ENCODE assay signal across 8 cellular contexts in genomic region chr6:27836783-27837635, GRCh38.
DNase-seq lines count a peak whose midpoint lies in the region; ATAC-seq and TF ChIP-seq lines count a peak whose summit lies in the region.

No MANE protein-coding gene starts in this region.

- H3K36me3 ChIP-seq in endodermal cell (ENCODE audit: control insufficient read depth, insufficient read depth, low read length) (no peaks in the 10 kb centered on the region), mesenchymal stem cell (ENCODE audit: control insufficient read depth in 1 of 2, insufficient read depth in 2 of 2, low read depth in 1 of 2, low read length in 2 of 2) (peaks cover 2 to 9% of the 10 kb centered on the region in 2 experiments)

- CTCF ChIA-PET in activated CD4-positive, alpha-beta T cell treated with anti-CD3 and anti-CD28 coated beads, Interleukin-2, amount 10 ng/mL, durations not matched to agents 7 days and 5 days (lab: Charles Lee) = interaction anchor here (0.6 to 3.3 kb wide), 17 partner anchors 9 to 710 kb away, joined by 3 to 45 read pairs (median 4); a partner anchor contains a TSS

- H3K9me3 ChIP-seq in endodermal cell (ENCODE audit: control insufficient read depth, low read length) = no peaks in the 10 kb centered on the region
- H3K9me3 ChIP-seq in mesenchymal stem cell (ENCODE audit: control insufficient read depth, low read length) = no peaks in the 10 kb centered on the region

- POLR2A ChIA-PET in activated CD4-positive, alpha-beta T cell treated with anti-CD3 and anti-CD28 coated beads, Interleukin-2, amount 10 ng/mL, durations not matched to agents 7 days and 5 days (lab: Charles Lee) = interaction anchor here (0.5 to 11.7 kb wide), 15 partner anchors 13 to 1680 kb away, joined by 3 to 553 read pairs (median 5); partner anchors contain the start of gene ZKSCAN3

- peaks cover 33% of the 10 kb centered on the region for H3K4me1 Mint-ChIP-seq in activated CD4-positive, alpha-beta T cell treated with anti-CD3 and anti-CD28 coated beads, Interleukin-2, amount 10 ng/mL, durations not matched to agents 7 days and 5 days
- H3K4me1 Mint-ChIP-seq in endodermal cell = peaks cover 16% of the 10 kb centered on the region

- peak overlapping the region; percentile 98 for H3K9ac ChIP-seq in endodermal cell (ENCODE audit: extremely low read depth, low read length, poor library complexity, severe bottlenecking)
- H3K9ac ChIP-seq in mesenchymal stem cell (ENCODE audit: low read length) = peak overlapping the region; percentile 97

- H3K79me1 ChIP-seq in mesenchymal stem cell (replicated peaks; ENCODE audit: low read length, poor library complexity, severe bottlenecking) = peaks cover 5% of the 10 kb centered on the region

- H3K4me3 ChIP-seq in AG10803 (ENCODE audit: low read length) (peak overlapping the region; percentile 87), endodermal cell (ENCODE audit: low read length) (peak overlapping the region; percentile 90), mesenchymal stem cell (ENCODE audit: insufficient read depth in 1 of 2, low read depth in 1 of 2, low read length in 2 of 2) (peak overlapping the region; percentile 43 to 85)

- no peaks in the 10 kb centered on the region for H3K9me3 Mint-ChIP-seq in activated CD4-positive, alpha-beta T cell treated with anti-CD3 and anti-CD28 coated beads, Interleukin-2, amount 10 ng/mL, durations not matched to agents 7 days and 5 days
- H3K9me3 Mint-ChIP-seq in endodermal cell = no peaks in the 10 kb centered on the region

- H3K27ac ChIP-seq in endodermal cell (ENCODE audit: low read depth, low read length) (peak overlapping the region; percentile 100), mesenchymal stem cell (ENCODE audit: low read length, poor library complexity, severe bottlenecking) (peak overlapping the region; percentile 96)

- no peak overlapping the region for H3K27ac Mint-ChIP-seq in activated CD4-positive, alpha-beta T cell treated with anti-CD3 and anti-CD28 coated beads, Interleukin-2, amount 10 ng/mL, durations not matched to agents 7 days and 5 days
- H3K27ac Mint-ChIP-seq in endodermal cell = no peak overlapping the region

- no peak overlapping the region for H2BK5ac ChIP-seq in mesenchymal stem cell (ENCODE audit: low read depth, low read length, poor library complexity, severe bottlenecking)

- H2BK15ac ChIP-seq in mesenchymal stem cell (ENCODE audit: low read depth, poor library complexity, severe bottlenecking) = no peak overlapping the region

- H3K23ac ChIP-seq in mesenchymal stem cell (ENCODE audit: low read length in 2 of 2) = peak overlapping the region in 1 of 2 experiments; percentile 9

- no peak overlapping the region for H2AFZ ChIP-seq in mesenchymal stem cell (ENCODE audit: low read depth, low read length)

- H2AK5ac ChIP-seq in mesenchymal stem cell (ENCODE audit: low read length, severe bottlenecking) = peak overlapping the region; percentile 23

- H3K27me3 Mint-ChIP-seq in activated CD4-positive, alpha-beta T cell treated with anti-CD3 and anti-CD28 coated beads, Interleukin-2, amount 10 ng/mL, durations not matched to agents 7 days and 5 days = no peaks in the 10 kb centered on the region
- no peaks in the 10 kb centered on the region for H3K27me3 Mint-ChIP-seq in endodermal cell (ENCODE audit: insufficient read depth)

- H3K27me3 ChIP-seq in endodermal cell (ENCODE audit: control insufficient read depth, insufficient read depth, low read length, poor library complexity, severe bottlenecking) (peaks cover 6% of the 10 kb centered on the region), mesenchymal stem cell (ENCODE audit: control insufficient read depth in 1 of 2, insufficient read depth in 1 of 2, low read length in 2 of 2) (no peaks in the 10 kb centered on the region)

- peak overlapping the region; percentile 61 for H3K4me2 ChIP-seq in mesenchymal stem cell (ENCODE audit: low read length, poor library complexity, severe bottlenecking)

- peak overlapping the region; percentile 85 to 99 for H3K18ac ChIP-seq in mesenchymal stem cell (ENCODE audit: low read depth in 1 of 2, low read length in 2 of 2)

- TF ChIP-seq CTCF in AG10803 (conservative IDR thresholded peaks at IDR 0.05; ENCODE audit: low read length) (no peak), endodermal cell (conservative IDR thresholded peaks at IDR 0.05) (no peak)

- peak overlapping the region; percentile 98 for H4K8ac ChIP-seq in mesenchymal stem cell (ENCODE audit: low read length)

- H3K4me3 Mint-ChIP-seq in activated CD4-positive, alpha-beta T cell treated with anti-CD3 and anti-CD28 coated beads, Interleukin-2, amount 10 ng/mL, durations not matched to agents 7 days and 5 days = no peak overlapping the region
- no peak overlapping the region for H3K4me3 Mint-ChIP-seq in endodermal cell

- 2 to 6% methylated on average over 17 to 25 of the region's 25 CpGs for WGBS in endodermal cell (ENCODE audit: insufficient coverage in 1 of 2, insufficient read length in 1 of 2), 2 experiments
- WGBS in mesenchymal stem cell = under 1% methylated on average over 24 of the region's 25 CpGs

- H3K36me3 Mint-ChIP-seq in activated CD4-positive, alpha-beta T cell treated with anti-CD3 and anti-CD28 coated beads, Interleukin-2, amount 10 ng/mL, durations not matched to agents 7 days and 5 days (ENCODE audit: low read depth) = peaks cover 17% of the 10 kb centered on the region
- H3K36me3 Mint-ChIP-seq in endodermal cell (ENCODE audit: low read depth) = no peaks in the 10 kb centered on the region

- peak; percentile 79 for DNase-seq in AG10803 (ENCODE audit: low read depth)
- DNase-seq in NCI-H526 treated with DMSO at 0.1 percent for 48 hours (lab: John Stamatoyannopoulos, UW) = peak; percentile 95
- DNase-seq in activated CD4-positive, alpha-beta T cell treated with anti-CD3 and anti-CD28 coated beads, Interleukin-2, amount 10 ng/mL, durations not matched to agents 7 days and 5 days = peak; percentile 79
- peak; percentile 80 for DNase-seq in endodermal cell
- peak; percentile 94 for DNase-seq in mesenchymal stem cell
- peak; percentile 73 for DNase-seq in stromal cell of bone marrow (ENCODE audit: low read depth)

- ATAC-seq in GM18861 (IDR thresholded peaks at IDR 0.05; ENCODE audit: unreplicated experiment) = peak; percentile 23
- peak; percentile 27 for ATAC-seq in HG03457 (IDR thresholded peaks at IDR 0.05; ENCODE audit: unreplicated experiment)

- peaks cover 2% of the 10 kb centered on the region for H3K4me1 ChIP-seq in endodermal cell (ENCODE audit: control insufficient read depth, insufficient read depth, low read length)
- peaks cover 2% of the 10 kb centered on the region for H3K4me1 ChIP-seq in mesenchymal stem cell (ENCODE audit: control insufficient read depth, insufficient read depth, low read depth, low read length)

- H4K91ac ChIP-seq in mesenchymal stem cell (ENCODE audit: low read length) = no peak overlapping the region

- H2BK12ac ChIP-seq in mesenchymal stem cell (ENCODE audit: low read length in 2 of 2) = peak overlapping the region in 1 of 2 experiments; percentile 79

- H3K14ac ChIP-seq in mesenchymal stem cell (ENCODE audit: low read length in 2 of 2) = peak overlapping the region; percentile 62

- peak overlapping the region; percentile 15 for H2BK120ac ChIP-seq in mesenchymal stem cell (ENCODE audit: low read depth, low read length)

- H3K4ac ChIP-seq in mesenchymal stem cell (ENCODE audit: low read depth in 1 of 2, low read length in 2 of 2) = peak overlapping the region; percentile 95 to 97

Comparison
In these comparisons a context has a peak if more than half of its experiments do, and no peak if none do; other contexts are left out.
1. Peak in every context shown above with its lines: DNase-seq, ATAC-seq, H3K4me3 ChIP-seq and H3K27ac ChIP-seq.